In the genomic region with DNA sequence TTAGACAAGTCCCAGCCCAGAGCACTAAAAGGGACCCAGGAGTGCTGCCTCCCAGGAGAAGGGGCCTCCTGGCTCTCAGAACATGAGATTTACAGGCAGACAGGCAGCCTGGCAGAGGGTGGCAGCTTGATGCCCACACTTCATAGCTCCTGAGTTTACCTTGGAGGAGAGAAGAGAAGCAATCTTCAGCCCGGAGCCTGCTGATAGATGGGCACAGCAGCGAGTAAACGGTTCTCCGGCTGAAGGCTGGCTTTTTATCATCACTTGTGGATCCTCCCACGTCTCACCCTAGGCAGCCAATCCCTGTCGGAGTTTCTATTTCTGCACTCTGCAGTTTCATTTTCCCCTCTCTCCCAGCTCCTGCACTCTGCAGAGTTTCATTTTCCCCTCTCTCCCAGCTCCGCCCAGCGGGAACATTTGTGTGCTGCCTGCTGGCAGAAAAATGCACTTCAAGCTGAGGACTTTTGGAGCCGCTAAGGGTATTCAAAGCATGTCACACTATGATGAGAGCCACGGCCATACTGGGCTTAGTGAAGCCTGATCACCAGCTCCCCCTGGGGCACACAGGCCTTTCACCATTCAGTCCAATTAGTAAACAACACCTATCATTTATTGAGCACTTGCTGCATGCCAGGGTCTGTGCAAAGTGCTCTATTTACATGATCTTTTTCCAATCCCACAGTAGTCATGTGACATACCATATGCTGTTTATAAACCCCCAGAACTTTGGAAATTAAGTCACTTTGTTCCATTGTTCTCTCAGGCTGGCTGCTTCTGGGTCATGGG, we compare ENCODE assay signal across 1 cellular context.
TF ChIP-seq lines count a peak whose summit lies in the region.

A gene with protein sequence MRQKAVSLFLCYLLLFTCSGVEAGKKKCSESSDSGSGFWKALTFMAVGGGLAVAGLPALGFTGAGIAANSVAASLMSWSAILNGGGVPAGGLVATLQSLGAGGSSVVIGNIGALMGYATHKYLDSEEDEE (minus strand): TSS at position 229 of the 786 bp plus-strand sequence. CDS start 2,878 bp downstream, outside the sequence.

TF ChIP-seq in HepG2, 621 proteins besides CTCF, POLR2A, EP300 and RAD21 (continued from another document and continues in another):
- TF ChIP-seq, protein P1, sequence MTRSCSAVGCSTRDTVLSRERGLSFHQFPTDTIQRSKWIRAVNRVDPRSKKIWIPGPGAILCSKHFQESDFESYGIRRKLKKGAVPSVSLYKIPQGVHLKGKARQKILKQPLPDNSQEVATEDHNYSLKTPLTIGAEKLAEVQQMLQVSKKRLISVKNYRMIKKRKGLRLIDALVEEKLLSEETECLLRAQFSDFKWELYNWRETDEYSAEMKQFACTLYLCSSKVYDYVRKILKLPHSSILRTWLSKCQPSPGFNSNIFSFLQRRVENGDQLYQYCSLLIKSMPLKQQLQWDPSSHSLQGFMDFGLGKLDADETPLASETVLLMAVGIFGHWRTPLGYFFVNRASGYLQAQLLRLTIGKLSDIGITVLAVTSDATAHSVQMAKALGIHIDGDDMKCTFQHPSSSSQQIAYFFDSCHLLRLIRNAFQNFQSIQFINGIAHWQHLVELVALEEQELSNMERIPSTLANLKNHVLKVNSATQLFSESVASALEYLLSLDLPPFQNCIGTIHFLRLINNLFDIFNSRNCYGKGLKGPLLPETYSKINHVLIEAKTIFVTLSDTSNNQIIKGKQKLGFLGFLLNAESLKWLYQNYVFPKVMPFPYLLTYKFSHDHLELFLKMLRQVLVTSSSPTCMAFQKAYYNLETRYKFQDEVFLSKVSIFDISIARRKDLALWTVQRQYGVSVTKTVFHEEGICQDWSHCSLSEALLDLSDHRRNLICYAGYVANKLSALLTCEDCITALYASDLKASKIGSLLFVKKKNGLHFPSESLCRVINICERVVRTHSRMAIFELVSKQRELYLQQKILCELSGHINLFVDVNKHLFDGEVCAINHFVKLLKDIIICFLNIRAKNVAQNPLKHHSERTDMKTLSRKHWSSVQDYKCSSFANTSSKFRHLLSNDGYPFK (CRISPR knock-in tag; IDR thresholded peaks at IDR 0.05; ENCODE audit: borderline replicate concordance): peak; percentile 45; the same call in 1 of the 2 replicates
- TF ChIP-seq ZNF749 (CRISPR knock-in tag; IDR thresholded peaks at IDR 0.05; ENCODE audit: borderline replicate concordance): no peak
- TF ChIP-seq, protein P2, sequence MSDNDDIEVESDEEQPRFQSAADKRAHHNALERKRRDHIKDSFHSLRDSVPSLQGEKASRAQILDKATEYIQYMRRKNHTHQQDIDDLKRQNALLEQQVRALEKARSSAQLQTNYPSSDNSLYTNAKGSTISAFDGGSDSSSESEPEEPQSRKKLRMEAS (IDR thresholded peaks at IDR 0.05): peak; percentile 48
- TF ChIP-seq ZMYM4 (CRISPR knock-in tag; IDR thresholded peaks at IDR 0.05): peak; percentile 49; the same call in 1 of the 2 replicates
- TF ChIP-seq, protein P3, sequence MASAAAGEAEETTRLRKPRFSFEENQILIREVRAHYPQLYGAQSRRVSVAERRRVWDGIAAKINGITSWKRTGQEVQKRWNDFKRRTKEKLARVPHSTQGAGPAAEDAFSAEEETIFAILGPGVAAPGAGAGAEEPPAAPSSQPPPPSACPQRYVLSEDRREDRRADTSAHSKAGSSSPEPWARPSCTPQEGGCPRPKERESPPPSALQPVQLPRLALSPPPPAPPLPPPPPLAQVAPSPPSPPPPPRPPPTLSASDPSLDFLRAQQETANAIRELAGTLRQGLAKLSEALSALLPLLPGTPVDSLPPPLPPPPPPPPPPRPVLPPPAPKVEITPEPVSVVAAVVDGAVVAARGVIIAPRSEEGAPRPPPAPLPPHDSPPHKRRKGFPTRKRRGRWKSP (CRISPR knock-in tag; IDR thresholded peaks at IDR 0.05): 0 out of 2 replicates have a peak, but pooled peaks have one; percentile 49
- TF ChIP-seq KMT2A (CRISPR knock-in tag; IDR thresholded peaks at IDR 0.05): peak; percentile 74; the same call in 1 of the 2 replicates
- TF ChIP-seq SMAD1 (CRISPR knock-in tag; IDR thresholded peaks at IDR 0.05; ENCODE audit: borderline replicate concordance, low read depth): no peak
- no peak for TF ChIP-seq CEBPB (IDR thresholded peaks at IDR 0.05; ENCODE audit: borderline replicate concordance, low read depth, low read length)
- no peak for TF ChIP-seq AGO2 (optimal IDR thresholded peaks at IDR 0.05; ENCODE audit: low read depth, low read length)
- no peak for TF ChIP-seq ZNF253 (CRISPR knock-in tag; IDR thresholded peaks at IDR 0.05; ENCODE audit: borderline replicate concordance)
- no peak for TF ChIP-seq ZNF589 (CRISPR knock-in tag; conservative IDR thresholded peaks at IDR 0.05)
- TF ChIP-seq TOPORS (CRISPR knock-in tag; IDR thresholded peaks at IDR 0.05): peak; percentile 63; the same call in 1 of the 2 replicates
- 0 out of 2 replicates have a peak, but pooled peaks have one; percentile 54 for TF ChIP-seq SP5 (CRISPR knock-in tag; IDR thresholded peaks at IDR 0.05; ENCODE audit: borderline replicate concordance, low read depth)
- no peak for TF ChIP-seq CEBPG (CRISPR knock-in tag; IDR thresholded peaks at IDR 0.05)
- TF ChIP-seq HDAC2 (CRISPR knock-in tag; IDR thresholded peaks at IDR 0.05): peak; percentile 14; the same call in 1 of the 2 replicates
- TF ChIP-seq MATR3 (CRISPR knock-in tag; IDR thresholded peaks at IDR 0.05): no peak
- TF ChIP-seq ZSCAN12 (CRISPR knock-in tag; IDR thresholded peaks at IDR 0.05): no peak
- TF ChIP-seq, protein P4, sequence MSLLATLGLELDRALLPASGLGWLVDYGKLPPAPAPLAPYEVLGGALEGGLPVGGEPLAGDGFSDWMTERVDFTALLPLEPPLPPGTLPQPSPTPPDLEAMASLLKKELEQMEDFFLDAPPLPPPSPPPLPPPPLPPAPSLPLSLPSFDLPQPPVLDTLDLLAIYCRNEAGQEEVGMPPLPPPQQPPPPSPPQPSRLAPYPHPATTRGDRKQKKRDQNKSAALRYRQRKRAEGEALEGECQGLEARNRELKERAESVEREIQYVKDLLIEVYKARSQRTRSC (CRISPR knock-in tag; IDR thresholded peaks at IDR 0.05; ENCODE audit: low read depth): no peak
- peak; percentile 53; the same call in 1 of the 2 replicates for TF ChIP-seq SALL1 (CRISPR knock-in tag; IDR thresholded peaks at IDR 0.05)
- TF ChIP-seq, protein P5, sequence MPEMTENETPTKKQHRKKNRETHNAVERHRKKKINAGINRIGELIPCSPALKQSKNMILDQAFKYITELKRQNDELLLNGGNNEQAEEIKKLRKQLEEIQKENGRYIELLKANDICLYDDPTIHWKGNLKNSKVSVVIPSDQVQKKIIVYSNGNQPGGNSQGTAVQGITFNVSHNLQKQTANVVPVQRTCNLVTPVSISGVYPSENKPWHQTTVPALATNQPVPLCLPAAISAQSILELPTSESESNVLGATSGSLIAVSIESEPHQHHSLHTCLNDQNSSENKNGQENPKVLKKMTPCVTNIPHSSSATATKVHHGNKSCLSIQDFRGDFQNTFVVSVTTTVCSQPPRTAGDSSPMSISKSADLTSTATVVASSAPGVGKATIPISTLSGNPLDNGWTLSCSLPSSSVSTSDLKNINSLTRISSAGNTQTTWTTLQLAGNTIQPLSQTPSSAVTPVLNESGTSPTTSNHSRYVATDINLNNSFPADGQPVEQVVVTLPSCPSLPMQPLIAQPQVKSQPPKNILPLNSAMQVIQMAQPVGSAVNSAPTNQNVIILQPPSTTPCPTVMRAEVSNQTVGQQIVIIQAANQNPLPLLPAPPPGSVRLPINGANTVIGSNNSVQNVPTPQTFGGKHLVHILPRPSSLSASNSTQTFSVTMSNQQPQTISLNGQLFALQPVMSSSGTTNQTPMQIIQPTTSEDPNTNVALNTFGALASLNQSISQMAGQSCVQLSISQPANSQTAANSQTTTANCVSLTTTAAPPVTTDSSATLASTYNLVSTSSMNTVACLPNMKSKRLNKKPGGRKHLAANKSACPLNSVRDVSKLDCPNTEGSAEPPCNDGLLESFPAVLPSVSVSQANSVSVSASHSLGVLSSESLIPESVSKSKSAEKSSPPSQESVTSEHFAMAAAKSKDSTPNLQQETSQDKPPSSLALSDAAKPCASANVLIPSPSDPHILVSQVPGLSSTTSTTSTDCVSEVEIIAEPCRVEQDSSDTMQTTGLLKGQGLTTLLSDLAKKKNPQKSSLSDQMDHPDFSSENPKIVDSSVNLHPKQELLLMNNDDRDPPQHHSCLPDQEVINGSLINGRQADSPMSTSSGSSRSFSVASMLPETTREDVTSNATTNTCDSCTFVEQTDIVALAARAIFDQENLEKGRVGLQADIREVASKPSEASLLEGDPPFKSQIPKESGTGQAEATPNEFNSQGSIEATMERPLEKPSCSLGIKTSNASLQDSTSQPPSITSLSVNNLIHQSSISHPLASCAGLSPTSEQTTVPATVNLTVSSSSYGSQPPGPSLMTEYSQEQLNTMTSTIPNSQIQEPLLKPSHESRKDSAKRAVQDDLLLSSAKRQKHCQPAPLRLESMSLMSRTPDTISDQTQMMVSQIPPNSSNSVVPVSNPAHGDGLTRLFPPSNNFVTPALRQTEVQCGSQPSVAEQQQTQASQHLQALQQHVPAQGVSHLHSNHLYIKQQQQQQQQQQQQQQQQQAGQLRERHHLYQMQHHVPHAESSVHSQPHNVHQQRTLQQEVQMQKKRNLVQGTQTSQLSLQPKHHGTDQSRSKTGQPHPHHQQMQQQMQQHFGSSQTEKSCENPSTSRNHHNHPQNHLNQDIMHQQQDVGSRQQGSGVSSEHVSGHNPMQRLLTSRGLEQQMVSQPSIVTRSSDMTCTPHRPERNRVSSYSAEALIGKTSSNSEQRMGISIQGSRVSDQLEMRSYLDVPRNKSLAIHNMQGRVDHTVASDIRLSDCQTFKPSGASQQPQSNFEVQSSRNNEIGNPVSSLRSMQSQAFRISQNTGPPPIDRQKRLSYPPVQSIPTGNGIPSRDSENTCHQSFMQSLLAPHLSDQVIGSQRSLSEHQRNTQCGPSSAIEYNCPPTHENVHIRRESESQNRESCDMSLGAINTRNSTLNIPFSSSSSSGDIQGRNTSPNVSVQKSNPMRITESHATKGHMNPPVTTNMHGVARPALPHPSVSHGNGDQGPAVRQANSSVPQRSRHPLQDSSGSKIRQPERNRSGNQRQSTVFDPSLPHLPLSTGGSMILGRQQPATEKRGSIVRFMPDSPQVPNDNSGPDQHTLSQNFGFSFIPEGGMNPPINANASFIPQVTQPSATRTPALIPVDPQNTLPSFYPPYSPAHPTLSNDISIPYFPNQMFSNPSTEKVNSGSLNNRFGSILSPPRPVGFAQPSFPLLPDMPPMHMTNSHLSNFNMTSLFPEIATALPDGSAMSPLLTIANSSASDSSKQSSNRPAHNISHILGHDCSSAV (CRISPR knock-in tag; IDR thresholded peaks at IDR 0.05; ENCODE audit: borderline replicate concordance): no peak
- TF ChIP-seq, protein P6, sequence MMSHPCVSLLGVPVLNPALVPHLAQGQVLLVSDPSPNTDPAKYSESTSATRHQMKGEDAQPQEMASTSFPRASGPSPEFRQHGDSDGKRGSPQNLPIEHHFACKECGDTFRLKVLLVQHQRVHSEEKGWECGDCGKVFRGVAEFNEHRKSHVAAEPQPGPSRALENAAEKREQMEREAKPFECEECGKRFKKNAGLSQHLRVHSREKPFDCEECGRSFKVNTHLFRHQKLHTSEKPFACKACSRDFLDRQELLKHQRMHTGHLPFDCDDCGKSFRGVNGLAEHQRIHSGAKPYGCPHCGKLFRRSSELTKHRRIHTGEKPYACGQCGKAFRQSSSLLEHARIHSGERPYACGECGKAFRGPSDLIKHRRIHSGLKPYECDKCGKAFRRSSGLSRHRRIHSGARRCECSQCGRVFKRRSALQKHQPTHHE (CRISPR knock-in tag; IDR thresholded peaks at IDR 0.05; ENCODE audit: borderline replicate concordance): peak; percentile 58; the same call in 1 of the 2 replicates
- TF ChIP-seq, protein P7, sequence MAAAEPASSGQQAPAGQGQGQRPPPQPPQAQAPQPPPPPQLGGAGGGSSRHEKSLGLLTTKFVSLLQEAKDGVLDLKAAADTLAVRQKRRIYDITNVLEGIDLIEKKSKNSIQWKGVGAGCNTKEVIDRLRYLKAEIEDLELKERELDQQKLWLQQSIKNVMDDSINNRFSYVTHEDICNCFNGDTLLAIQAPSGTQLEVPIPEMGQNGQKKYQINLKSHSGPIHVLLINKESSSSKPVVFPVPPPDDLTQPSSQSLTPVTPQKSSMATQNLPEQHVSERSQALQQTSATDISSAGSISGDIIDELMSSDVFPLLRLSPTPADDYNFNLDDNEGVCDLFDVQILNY (CRISPR knock-in tag; conservative IDR thresholded peaks at IDR 0.05): no peak
- peak; percentile 29; the same call in 1 of the 2 replicates for TF ChIP-seq ZNF772 (CRISPR knock-in tag; IDR thresholded peaks at IDR 0.05)
- TF ChIP-seq ZNF883 (CRISPR knock-in tag; IDR thresholded peaks at IDR 0.05; ENCODE audit: not compliant biosample characterization): no peak
- TF ChIP-seq ZMYM3 (CRISPR knock-in tag; IDR thresholded peaks at IDR 0.05): no peak; the same call in 1 of the 2 replicates
- no peak for TF ChIP-seq ZNF101 (CRISPR knock-in tag; IDR thresholded peaks at IDR 0.05; ENCODE audit: borderline replicate concordance, low read depth)
- TF ChIP-seq, protein P8, sequence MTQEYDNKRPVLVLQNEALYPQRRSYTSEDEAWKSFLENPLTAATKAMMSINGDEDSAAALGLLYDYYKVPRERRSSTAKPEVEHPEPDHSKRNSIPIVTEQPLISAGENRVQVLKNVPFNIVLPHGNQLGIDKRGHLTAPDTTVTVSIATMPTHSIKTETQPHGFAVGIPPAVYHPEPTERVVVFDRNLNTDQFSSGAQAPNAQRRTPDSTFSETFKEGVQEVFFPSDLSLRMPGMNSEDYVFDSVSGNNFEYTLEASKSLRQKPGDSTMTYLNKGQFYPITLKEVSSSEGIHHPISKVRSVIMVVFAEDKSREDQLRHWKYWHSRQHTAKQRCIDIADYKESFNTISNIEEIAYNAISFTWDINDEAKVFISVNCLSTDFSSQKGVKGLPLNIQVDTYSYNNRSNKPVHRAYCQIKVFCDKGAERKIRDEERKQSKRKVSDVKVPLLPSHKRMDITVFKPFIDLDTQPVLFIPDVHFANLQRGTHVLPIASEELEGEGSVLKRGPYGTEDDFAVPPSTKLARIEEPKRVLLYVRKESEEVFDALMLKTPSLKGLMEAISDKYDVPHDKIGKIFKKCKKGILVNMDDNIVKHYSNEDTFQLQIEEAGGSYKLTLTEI (CRISPR knock-in tag; conservative IDR thresholded peaks at IDR 0.05): no peak
- 0 out of 2 replicates have a peak, but pooled peaks have one; percentile 13 for TF ChIP-seq KDM4B (CRISPR knock-in tag; IDR thresholded peaks at IDR 0.05)
- TF ChIP-seq SOX13 (IDR thresholded peaks at IDR 0.05): no peak
- TF ChIP-seq SOX13 (CRISPR knock-in tag; conservative IDR thresholded peaks at IDR 0.05 in 1 of 2, IDR thresholded peaks at IDR 0.05 in 1 of 2): peak in 1 of 2 experiments; percentile 11; a peak in 2 of 4 replicates
- no peak; the same call in 1 of the 2 replicates for TF ChIP-seq SOX5 (CRISPR knock-in tag; IDR thresholded peaks at IDR 0.05; ENCODE audit: borderline replicate concordance)
- peak; percentile 40 for TF ChIP-seq XRCC5 (optimal IDR thresholded peaks at IDR 0.05; ENCODE audit: low read length)
- no peak for TF ChIP-seq ZNF792 (CRISPR knock-in tag; IDR thresholded peaks at IDR 0.05)
- TF ChIP-seq, protein P9, sequence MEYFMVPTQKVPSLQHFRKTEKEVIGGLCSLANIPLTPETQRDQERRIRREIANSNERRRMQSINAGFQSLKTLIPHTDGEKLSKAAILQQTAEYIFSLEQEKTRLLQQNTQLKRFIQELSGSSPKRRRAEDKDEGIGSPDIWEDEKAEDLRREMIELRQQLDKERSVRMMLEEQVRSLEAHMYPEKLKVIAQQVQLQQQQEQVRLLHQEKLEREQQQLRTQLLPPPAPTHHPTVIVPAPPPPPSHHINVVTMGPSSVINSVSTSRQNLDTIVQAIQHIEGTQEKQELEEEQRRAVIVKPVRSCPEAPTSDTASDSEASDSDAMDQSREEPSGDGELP (IDR thresholded peaks at IDR 0.05; ENCODE audit: borderline replicate concordance, low read depth): peak; percentile 7; the same call in 1 of the 2 replicates
- TF ChIP-seq NFIB (CRISPR knock-in tag; IDR thresholded peaks at IDR 0.05; ENCODE audit: borderline replicate concordance): no peak
- TF ChIP-seq CENPX (CRISPR knock-in tag; IDR thresholded peaks at IDR 0.05): no peak
- no peak for TF ChIP-seq ZKSCAN5 (CRISPR knock-in tag; IDR thresholded peaks at IDR 0.05)
